ENCODE assay signal across 22 cellular contexts in genomic region chr4:115233600-115233999, GRCh38.
A peak's percentile ranks its signal among the peaks of the same experiment; 100 is the strongest.
DNase-seq lines count a peak whose midpoint lies in the region; ATAC-seq lines count a peak whose summit lies in the region.
"Had no signal": no experiment of that assay in that cellular context is flagged by ENCODE, and none has a peak within 500 bp of the region (broad histone marks: within the 10 kb centered on the region; RNA-seq: fewer than 3 reads in every experiment).

No MANE protein-coding gene starts in this region.

- H3K4me2 ChIP-seq in BLaER1 treated with 17β-estradiol and CSF1 and Interleukin-3, amounts not matched to agents 10 nM and 100 nM = peak overlapping the region in 9 of 11 experiments; percentile 29 to 74 (median 47); a peak in 18 of 22 replicates

- peak; percentile 10 for DNase-seq in SK-MEL-5 (ENCODE audit: low read depth, low spot score)
- DNase-seq in effector memory CD8-positive, alpha-beta T cell = no peak
- no peak for DNase-seq in activated T-cell treated with anti-CD3 and anti-CD28 coated beads, Interleukin-2, amount 50 U/mL, for 72 hours
- no peak for DNase-seq in NCI-H1694 treated with DMSO at 0.1 percent for 48 hours (lab: John Stamatoyannopoulos, UW)
- DNase-seq: activated CD8-positive, alpha-beta memory T cell treated with anti-CD3 and anti-CD28 coated beads for 24 hours; activated naive CD4-positive, alpha-beta T cell treated with anti-CD3 and anti-CD28 coated beads, Interleukin-2, amount 50 U/mL, for 16 hours; activated T-cell treated with anti-CD3 and anti-CD28 coated beads, Interleukin-2, amount 50 U/mL, for 48 hours; anterior cingulate cortex; dermis blood vessel endothelial cell; glutamatergic neuron; NCI-H146; NCI-H2171; NCI-H69; Right ventricle myocardium superior; stimulated activated CD4-positive, alpha-beta T cell treated with anti-CD3 and anti-CD28 coated beads, Interleukin-2, amount 100 ng/mL, for 24 hours had no signal

- no peaks in the 10 kb centered on the region for H3K9me3 ChIP-seq in BLaER1 treated with 17β-estradiol and CSF1 and Interleukin-3, amounts not matched to agents 10 nM and 100 nM (replicated peaks in 1 of 11)

- no peak overlapping the region for H3K27ac ChIP-seq in BLaER1 treated with 17β-estradiol and CSF1 and Interleukin-3, amounts not matched to agents 10 nM and 100 nM
- H3K27ac ChIP-seq: cardiac muscle cell had no signal

- peaks cover 7 to 8% of the 10 kb centered on the region in 2 donors for H3K4me1 Mint-ChIP-seq in effector memory CD8-positive, alpha-beta T cell (ENCODE audit: low read depth in 2 of 2)
- H3K4me1 Mint-ChIP-seq in activated T-cell treated with anti-CD3 and anti-CD28 coated beads, Interleukin-2, amount 50 U/mL, for 72 hours (ENCODE audit: low read depth) = no peaks in the 10 kb centered on the region

- in situ Hi-C loops in SK-MEL-5 (cut with HindIII; ENCODE audit: low pct_unique_long_range_greater_than_20kb, low sequenced_read_pairs) = no loop called here

- peaks cover 0 to 11% (median 0%) of the 10 kb centered on the region in 11 experiments; a peak in 1 of 22 replicates for H3K27me3 ChIP-seq in BLaER1 treated with 17β-estradiol and CSF1 and Interleukin-3, amounts not matched to agents 10 nM and 100 nM
- H3K27me3 ChIP-seq: cardiac muscle cell had no signal

- H3K4me3 ChIP-seq in BLaER1 treated with 17β-estradiol and CSF1 and Interleukin-3, amounts not matched to agents 10 nM and 100 nM = no peak overlapping the region
- H3K4me3 ChIP-seq: cardiac muscle cell had no signal

- no peaks in the 10 kb centered on the region for H3K36me3 Mint-ChIP-seq in effector memory CD8-positive, alpha-beta T cell (ENCODE audit: insufficient read depth)
- no peaks in the 10 kb centered on the region for H3K36me3 Mint-ChIP-seq in activated T-cell treated with anti-CD3 and anti-CD28 coated beads, Interleukin-2, amount 50 U/mL, for 72 hours (ENCODE audit: insufficient read depth in 2 of 2)
- H3K36me3 Mint-ChIP-seq: stimulated activated effector memory CD8-positive, alpha-beta T cell treated with anti-CD3 and anti-CD28 coated beads, Interleukin-12 subunit alpha, Interleukin-12 subunit beta, amount 100 ng/mL, for 72 hours had no signal

- H3K4me3 Mint-ChIP-seq in effector memory CD8-positive, alpha-beta T cell = no peak overlapping the region
- H3K4me3 Mint-ChIP-seq in activated T-cell treated with anti-CD3 and anti-CD28 coated beads, Interleukin-2, amount 50 U/mL, for 72 hours = no peak overlapping the region
- H3K4me3 Mint-ChIP-seq: stimulated activated effector memory CD8-positive, alpha-beta T cell treated with anti-CD3 and anti-CD28 coated beads, Interleukin-12 subunit alpha, Interleukin-12 subunit beta, amount 100 ng/mL, for 72 hours had no signal

- no peaks in the 10 kb centered on the region for H3K27me3 Mint-ChIP-seq in effector memory CD8-positive, alpha-beta T cell
- no peaks in the 10 kb centered on the region for H3K27me3 Mint-ChIP-seq in activated T-cell treated with anti-CD3 and anti-CD28 coated beads, Interleukin-2, amount 50 U/mL, for 72 hours (ENCODE audit: low read depth)

- no peaks in the 10 kb centered on the region for H4K20me1 ChIP-seq in BLaER1 treated with 17β-estradiol and CSF1 and Interleukin-3, amounts not matched to agents 10 nM and 100 nM

- H3K9me3 Mint-ChIP-seq in effector memory CD8-positive, alpha-beta T cell = no peaks in the 10 kb centered on the region
- H3K9me3 Mint-ChIP-seq in activated T-cell treated with anti-CD3 and anti-CD28 coated beads, Interleukin-2, amount 50 U/mL, for 72 hours = peaks cover 0 to 2% of the 10 kb centered on the region in 2 donors
- H3K9me3 Mint-ChIP-seq: stimulated activated effector memory CD8-positive, alpha-beta T cell treated with anti-CD3 and anti-CD28 coated beads, Interleukin-12 subunit alpha, Interleukin-12 subunit beta, amount 100 ng/mL, for 72 hours had no signal

- peaks cover 11 to 60% (median 37%) of the 10 kb centered on the region in 10 experiments; a peak in 18 of 20 replicates for H3K4me1 ChIP-seq in BLaER1 treated with 17β-estradiol and CSF1 and Interleukin-3, amounts not matched to agents 10 nM and 100 nM

- no peaks in the 10 kb centered on the region for H3K36me3 ChIP-seq in BLaER1 treated with 17β-estradiol and CSF1 and Interleukin-3, amounts not matched to agents 10 nM and 100 nM
- H3K36me3 ChIP-seq: cardiac muscle cell had no signal

- ATAC-seq in GM21515 (IDR thresholded peaks at IDR 0.05; ENCODE audit: unreplicated experiment) (peak; percentile 44), HG03571 (IDR thresholded peaks at IDR 0.05; ENCODE audit: unreplicated experiment) (peak; percentile 49), HG02885 (IDR thresholded peaks at IDR 0.05; ENCODE audit: poor library complexity, unreplicated experiment) (no peak)
- ATAC-seq in effector memory CD8-positive, alpha-beta T cell (replicated peaks) = no peak
- ATAC-seq in activated T-cell treated with anti-CD3 and anti-CD28 coated beads, Interleukin-2, amount 50 U/mL, for 72 hours (replicated peaks in 1 of 2) = no peak
- ATAC-seq: activated CD4-positive, CD25-positive, alpha-beta regulatory T cell treated with anti-CD3 and anti-CD28 coated beads, Interleukin-2, amount 50 U/mL, for 24 hours; stimulated activated effector memory CD8-positive, alpha-beta T cell treated with anti-CD3 and anti-CD28 coated beads, Interleukin-12 subunit alpha, Interleukin-12 subunit beta, amount 100 ng/mL, for 72 hours had no signal

- no peak overlapping the region for H3K9ac ChIP-seq in BLaER1 treated with 17β-estradiol and CSF1 and Interleukin-3, amounts not matched to agents 10 nM and 100 nM

- no peak overlapping the region for H3K27ac Mint-ChIP-seq in effector memory CD8-positive, alpha-beta T cell
- H3K27ac Mint-ChIP-seq in activated T-cell treated with anti-CD3 and anti-CD28 coated beads, Interleukin-2, amount 50 U/mL, for 72 hours = no peak overlapping the region
- H3K27ac Mint-ChIP-seq: stimulated activated effector memory CD8-positive, alpha-beta T cell treated with anti-CD3 and anti-CD28 coated beads, Interleukin-12 subunit alpha, Interleukin-12 subunit beta, amount 100 ng/mL, for 72 hours had no signal

Comparison
In these comparisons a context has a peak if more than half of its experiments do, and no peak if none do; other contexts are left out.
1. ATAC-seq: peak in GM21515 (single experiment) and HG03571 (single experiment); none in effector memory CD8-positive, alpha-beta T cell (single experiment), HG02885 (single experiment) and activated T-cell treated with anti-CD3 and anti-CD28 coated beads, Interleukin-2, amount 50 U/mL, for 72 hours (0 of 2).